9 cellular contexts compared by ENCODE assay signal in the genomic region with DNA sequence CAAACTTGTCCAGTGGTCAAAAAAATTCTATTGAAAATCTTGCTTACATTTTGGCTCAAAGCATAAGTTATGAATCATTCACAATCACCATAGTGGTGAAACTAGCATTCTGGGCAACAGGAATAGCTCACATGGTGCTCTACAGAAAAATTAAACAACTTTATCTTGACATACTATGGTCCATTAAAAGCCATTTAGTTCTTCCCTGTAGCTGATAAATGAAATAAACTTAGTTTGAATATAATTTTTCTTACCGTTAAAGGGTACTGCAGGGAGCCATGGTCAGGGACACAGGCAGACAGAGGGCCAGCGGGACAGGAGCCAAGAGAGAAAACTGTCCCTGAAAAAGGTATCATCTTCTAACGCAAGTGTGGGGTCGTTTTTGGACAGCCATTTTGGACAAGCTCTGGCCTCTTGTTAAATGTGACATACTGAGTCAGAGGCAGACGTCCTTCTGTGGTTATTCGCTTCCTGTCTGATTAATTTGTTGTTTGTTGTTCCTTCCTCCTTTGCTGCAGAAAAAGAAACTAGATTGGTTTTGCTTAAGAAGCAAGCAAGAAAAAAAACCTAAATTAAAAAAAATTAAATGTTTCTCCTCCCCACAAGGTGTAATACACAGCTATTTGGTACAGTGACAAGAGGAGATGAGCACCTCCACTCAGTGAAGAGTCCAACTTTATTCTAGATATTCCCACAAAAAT. TPM values are rescaled to one million over a fixed set of nuclear protein-coding genes. Genes with fewer than 3 reads are reported as not detected.
A peak's percentile ranks its signal among the peaks of the same experiment; 100 is the strongest.
DNase-seq lines count a peak whose midpoint lies in the region; ATAC-seq and TF ChIP-seq lines count a peak whose summit lies in the region.
"Had no signal": no experiment of that assay in that cellular context is flagged by ENCODE, and none has a peak within 500 bp of the region (broad histone marks: within the 10 kb centered on the region; RNA-seq: fewer than 3 reads in every experiment).

A gene with protein sequence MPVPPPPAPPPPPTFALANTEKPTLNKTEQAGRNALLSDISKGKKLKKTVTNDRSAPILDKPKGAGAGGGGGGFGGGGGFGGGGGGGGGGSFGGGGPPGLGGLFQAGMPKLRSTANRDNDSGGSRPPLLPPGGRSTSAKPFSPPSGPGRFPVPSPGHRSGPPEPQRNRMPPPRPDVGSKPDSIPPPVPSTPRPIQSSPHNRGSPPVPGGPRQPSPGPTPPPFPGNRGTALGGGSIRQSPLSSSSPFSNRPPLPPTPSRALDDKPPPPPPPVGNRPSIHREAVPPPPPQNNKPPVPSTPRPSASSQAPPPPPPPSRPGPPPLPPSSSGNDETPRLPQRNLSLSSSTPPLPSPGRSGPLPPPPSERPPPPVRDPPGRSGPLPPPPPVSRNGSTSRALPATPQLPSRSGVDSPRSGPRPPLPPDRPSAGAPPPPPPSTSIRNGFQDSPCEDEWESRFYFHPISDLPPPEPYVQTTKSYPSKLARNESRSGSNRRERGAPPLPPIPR (minus strand): TSS at position 458 of the 701 bp plus-strand sequence. CDS start 12,231 bp downstream, outside the sequence.

- peak within 1 kb of the TSS; percentile 93 for H3K27ac Mint-ChIP-seq in activated naive CD8-positive, alpha-beta T cell treated with anti-CD3 and anti-CD28 coated beads, Interleukin-2, amount 50 U/mL, for 24 hours

- H2AFZ ChIP-seq in OCI-LY1 (ENCODE audit: low read length) = no peak within 1 kb of the TSS
- no peak within 1 kb of the TSS for H2AFZ ChIP-seq in hepatocyte

- H3K4me3 ChIP-seq in OCI-LY1 (ENCODE audit: low read depth, low read length, poor library complexity, severe bottlenecking) (peak within 1 kb of the TSS; percentile 72), hepatocyte (no peak within 1 kb of the TSS), BE2C (ENCODE audit: low read depth, low read length) (no peak within 1 kb of the TSS)
- H3K4me3 ChIP-seq: body of pancreas had no signal

- H3K9me2 ChIP-seq in OCI-LY1 (ENCODE audit: low read depth, low read length) = no peaks in the 10 kb centered on the region
- no peaks in the 10 kb centered on the region for H3K9me2 ChIP-seq in hepatocyte (replicated peaks; ENCODE audit: insufficient read depth)

- peak within 1 kb of the TSS; percentile 93 for H3K9ac ChIP-seq in OCI-LY1 (ENCODE audit: low read length)

- ATAC-seq in GM18517 (IDR thresholded peaks at IDR 0.05; ENCODE audit: unreplicated experiment) (peak; percentile 50), HG02642 (IDR thresholded peaks at IDR 0.05; ENCODE audit: poor library complexity, unreplicated experiment) (peak; percentile 54)
- ATAC-seq in activated naive CD8-positive, alpha-beta T cell treated with anti-CD3 and anti-CD28 coated beads, Interleukin-2, amount 50 U/mL, for 24 hours = peak; percentile 35
- ATAC-seq: body of pancreas had no signal

- H3K4me2 ChIP-seq in OCI-LY1 (ENCODE audit: low read length) (peak within 1 kb of the TSS; percentile 84), hepatocyte (no peak within 1 kb of the TSS)

- DNase-seq in activated naive CD8-positive, alpha-beta T cell treated with anti-CD3 and anti-CD28 coated beads, Interleukin-2, amount 50 U/mL, for 24 hours = peak; percentile 44
- DNase-seq in hepatocyte (ENCODE audit: low spot score) (no peak), substantia nigra (lab: John Stamatoyannopoulos, UW) (peak in 1 of 49 donors; percentile 9), ecto neural progenitor cell (ENCODE audit: low spot score) (no peak), BE2C (no peak)

- H3K79me2 ChIP-seq in OCI-LY1 (ENCODE audit: insufficient read depth, low read length) = peaks cover 38% of the 10 kb centered on the region
- H3K79me2 ChIP-seq in hepatocyte = no peaks in the 10 kb centered on the region

- H3K9me3 Mint-ChIP-seq in activated naive CD8-positive, alpha-beta T cell treated with anti-CD3 and anti-CD28 coated beads, Interleukin-2, amount 50 U/mL, for 24 hours = peaks cover 3% of the 10 kb centered on the region

- no peaks in the 10 kb centered on the region for H3K27me3 ChIP-seq in OCI-LY1 (ENCODE audit: insufficient read depth, low read length)
- no peaks in the 10 kb centered on the region for H3K27me3 ChIP-seq in hepatocyte
- H3K27me3 ChIP-seq in BE2C = no peaks in the 10 kb centered on the region
- H3K27me3 ChIP-seq: body of pancreas had no signal

- H3K27ac ChIP-seq in OCI-LY1 (ENCODE audit: low read depth, low read length, poor library complexity, severe bottlenecking) (peak within 1 kb of the TSS; percentile 98), hepatocyte (no peak within 1 kb of the TSS), substantia nigra (ENCODE audit: low read depth, low read length, poor library complexity, severe bottlenecking) (peak within 1 kb of the TSS; percentile 46)

- peak within 1 kb of the TSS; percentile 84 for H3K4me3 Mint-ChIP-seq in activated naive CD8-positive, alpha-beta T cell treated with anti-CD3 and anti-CD28 coated beads, Interleukin-2, amount 50 U/mL, for 24 hours

- no peaks in the 10 kb centered on the region for H3K9me3 ChIP-seq in OCI-LY1 (ENCODE audit: low read length)
- H3K9me3 ChIP-seq in hepatocyte (ENCODE audit: low read depth) = no peaks in the 10 kb centered on the region
- no peaks in the 10 kb centered on the region for H3K9me3 ChIP-seq in BE2C
- H3K9me3 ChIP-seq: body of pancreas had no signal

- H4K20me1 ChIP-seq in OCI-LY1 (ENCODE audit: insufficient read depth, low read length) (no peaks in the 10 kb centered on the region), hepatocyte (ENCODE audit: insufficient read depth, poor library complexity, severe bottlenecking) (no peaks in the 10 kb centered on the region)

- H3K4me1 ChIP-seq in OCI-LY1 (ENCODE audit: insufficient read depth, low read length, severe bottlenecking) = peaks cover 94% of the 10 kb centered on the region
- no peaks in the 10 kb centered on the region for H3K4me1 ChIP-seq in hepatocyte (ENCODE audit: insufficient read depth)
- H3K4me1 ChIP-seq in BE2C = no peaks in the 10 kb centered on the region
- H3K4me1 ChIP-seq: body of pancreas had no signal

- TF ChIP-seq CTCF in OCI-LY1 (IDR thresholded peaks at IDR 0.05; ENCODE audit: low read length) = no peak
- TF ChIP-seq CTCF in hepatocyte (IDR thresholded peaks at IDR 0.05; ENCODE audit: poor library complexity) = no peak
- no peak for TF ChIP-seq CTCF in BE2C (IDR thresholded peaks at IDR 0.05; ENCODE audit: low read depth, low read length)

- H3K36me3 ChIP-seq in OCI-LY1 (ENCODE audit: insufficient read depth, low read length) (no peaks in the 10 kb centered on the region), hepatocyte (replicated peaks; ENCODE audit: insufficient read depth, low read depth) (no peaks in the 10 kb centered on the region), BE2C (no peaks in the 10 kb centered on the region)

- H3K36me3 Mint-ChIP-seq in activated naive CD8-positive, alpha-beta T cell treated with anti-CD3 and anti-CD28 coated beads, Interleukin-2, amount 50 U/mL, for 24 hours (ENCODE audit: low read depth) = peaks cover 42% of the 10 kb centered on the region

- H3K27me3 Mint-ChIP-seq in activated naive CD8-positive, alpha-beta T cell treated with anti-CD3 and anti-CD28 coated beads, Interleukin-2, amount 50 U/mL, for 24 hours = no peaks in the 10 kb centered on the region

- H3K4me1 Mint-ChIP-seq in activated naive CD8-positive, alpha-beta T cell treated with anti-CD3 and anti-CD28 coated beads, Interleukin-2, amount 50 U/mL, for 24 hours = peaks cover 76% of the 10 kb centered on the region

- no peaks in the 10 kb centered on the region for H3F3A ChIP-seq in OCI-LY1 (ENCODE audit: insufficient read depth, low read length)

- WGBS in hepatocyte (ENCODE audit: low lambda C conversion rate, missing lambda C conversion rate) = 84% methylated on average over 6 of the region's 6 CpGs

RNA-seq across cellular contexts. Expression of the gene that starts here (rescaled TPM):
- 20.1 and 22.0 TPM in 2 replicates for total RNA-seq in hepatocyte
- polyA plus RNA-seq in hepatocyte = 32.3 and 32.7 TPM in 2 replicates
- 7.4 TPM for polyA plus RNA-seq in BE2C (2012; ENCODE audit: insufficient read depth, insufficient read length, low read depth)
